8 cellular contexts compared by ENCODE assay signal in the genomic region with DNA sequence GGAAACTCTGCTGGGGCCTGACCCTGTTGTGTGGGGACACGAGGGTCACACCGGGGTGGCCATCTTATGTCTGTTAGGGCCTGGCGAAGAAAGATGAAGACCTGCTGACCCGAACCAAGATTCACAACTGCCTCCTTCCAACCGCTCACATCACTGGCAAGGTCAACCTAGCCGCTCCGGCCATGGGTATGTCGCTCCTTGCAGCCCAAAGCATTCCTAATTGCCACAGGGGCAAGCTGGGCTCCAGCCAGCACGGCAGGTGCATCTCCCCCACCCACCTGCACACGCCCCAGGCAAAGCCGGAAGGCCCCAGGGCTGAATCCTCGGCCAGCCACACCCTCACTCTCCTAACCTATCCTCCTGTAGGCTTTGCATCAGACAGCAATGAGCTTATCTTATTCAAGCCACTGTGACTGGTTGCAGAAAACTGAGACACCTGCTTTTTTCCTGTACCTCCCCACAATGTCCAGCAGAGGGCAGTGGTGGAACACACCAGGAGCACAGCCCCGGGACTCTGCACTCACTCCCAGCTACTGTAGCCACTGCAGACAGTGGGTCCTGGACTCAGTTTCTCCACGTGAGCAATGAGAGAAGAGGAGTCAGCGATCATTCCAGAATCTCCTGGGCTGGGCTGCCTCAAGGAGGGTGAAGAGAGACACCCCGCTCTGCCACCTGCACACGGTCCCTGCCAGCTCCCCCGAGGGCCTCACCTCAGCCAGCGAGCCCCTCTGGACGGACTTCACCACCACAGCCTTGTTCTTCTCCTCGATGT.
A peak's percentile ranks its signal among the peaks of the same experiment; 100 is the strongest.
DNase-seq lines count a peak whose midpoint lies in the region; ATAC-seq, FAIRE-seq and TF ChIP-seq lines count a peak whose summit lies in the region.

No MANE protein-coding gene starts in this region.

- H3K36me3 ChIP-seq in bronchial epithelial cell (ENCODE audit: control insufficient read depth, insufficient read depth, low read length) (no peaks in the 10 kb centered on the region), kidney epithelial cell (ENCODE audit: control insufficient read depth, insufficient read depth, low read length) (no peaks in the 10 kb centered on the region)

- H3K4me3 ChIP-seq in bronchial epithelial cell (ENCODE audit: low read depth, low read length) (no peak overlapping the region), kidney epithelial cell (ENCODE audit: low read depth, low read length) (no peak overlapping the region)

- TF ChIP-seq CTCF in GM13977 (IDR thresholded peaks at IDR 0.05; ENCODE audit: extremely low read depth, insufficient read depth, missing control alignments) (peak; percentile 82), bronchial epithelial cell (IDR thresholded peaks at IDR 0.05; ENCODE audit: insufficient read depth, low read length, severe bottlenecking) (peak; percentile 90), kidney epithelial cell (IDR thresholded peaks at IDR 0.05; ENCODE audit: insufficient read depth, low read length, poor library complexity, severe bottlenecking) (peak; percentile 90)

- in situ Hi-C loops in GM13977 (cut with MboI; ENCODE audit: low pct_unique_long_range_greater_than_20kb, low sequenced_read_pairs, unreplicated experiment) = loop anchor here (5.0 kb wide), 1 partner anchor 250 kb away; no protein-coding TSS in a partner anchor

- ATAC-seq in HG03457 (IDR thresholded peaks at IDR 0.05; ENCODE audit: unreplicated experiment) = no peak

- H3K27me3 ChIP-seq in bronchial epithelial cell (ENCODE audit: control insufficient read depth, insufficient read depth, low read length) (no peaks in the 10 kb centered on the region), kidney epithelial cell (ENCODE audit: control insufficient read depth, insufficient read depth, low read length) (peaks cover 2% of the 10 kb centered on the region)

- no peak for FAIRE-seq in bronchial epithelial cell (lab: Jason Lieb, UNC)

- DNase-seq in 8988T (peak; percentile 89), GM13977 (ENCODE audit: low spot score) (peak; percentile 91), NCI-H2227 (lab: John Stamatoyannopoulos, UW; ENCODE audit: unreplicated experiment) (peak; percentile 81), bronchial epithelial cell (ENCODE audit: low read depth) (peak; percentile 55), kidney epithelial cell (ENCODE audit: low read depth) (peak; percentile 12)
- DNase-seq in activated CD4-positive, CD25-positive, alpha-beta regulatory T cell treated with anti-CD3 and anti-CD28 coated beads, Interleukin-2, amount 50 U/mL, for 16 hours (ENCODE audit: low read depth, low spot score) = peak; percentile 38
- DNase-seq in stimulated activated CD4-positive, alpha-beta T cell treated with anti-CD3 and anti-CD28 coated beads, Interleukin-2, amount 100 ng/mL, for 48 hours = peak; percentile 51 to 59

Comparison
In these comparisons a context has a peak if more than half of its experiments do, and no peak if none do; other contexts are left out.
1. DNase-seq: peak in every context shown above with its lines; median percentile 91 in GM13977; 89 in 8988T; 81 in NCI-H2227; 55 in bronchial epithelial cell; 55 in stimulated activated CD4-positive, alpha-beta T cell treated with anti-CD3 and anti-CD28 coated beads, Interleukin-2, amount 100 ng/mL, for 48 hours; 38 in activated CD4-positive, CD25-positive, alpha-beta regulatory T cell treated with anti-CD3 and anti-CD28 coated beads, Interleukin-2, amount 50 U/mL, for 16 hours; 12 in kidney epithelial cell.